ENCODE assay signal across 9 cellular contexts in the genomic region with DNA sequence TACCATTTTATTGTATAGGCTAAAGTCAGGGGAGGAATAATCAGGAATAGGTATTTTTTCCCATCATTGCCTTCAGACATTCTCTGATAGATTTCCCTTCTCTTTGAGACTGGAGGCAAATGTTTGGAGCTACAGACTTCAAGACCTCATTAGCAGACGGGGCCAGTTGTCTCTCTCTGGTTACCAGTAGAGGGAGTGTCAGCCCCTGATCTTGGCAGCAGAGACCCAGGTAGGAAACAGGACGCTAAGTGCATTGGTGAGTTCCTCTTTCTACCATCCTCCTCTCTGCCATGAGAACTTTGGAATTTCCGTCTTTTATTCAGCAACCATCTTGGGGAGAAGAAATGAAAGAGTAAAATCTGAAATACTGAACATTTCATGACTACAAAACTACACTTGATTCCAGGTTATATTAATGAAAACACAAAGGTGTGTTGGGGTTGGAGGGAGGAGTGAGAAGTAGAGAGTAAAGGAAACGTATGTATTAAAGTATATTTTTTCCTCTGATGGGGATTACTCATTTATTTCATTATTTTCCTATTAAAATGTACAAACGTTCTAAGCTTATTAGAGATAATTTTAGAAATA.
DNase-seq lines count a peak whose midpoint lies in the region; ATAC-seq and TF ChIP-seq lines count a peak whose summit lies in the region.
"Had no signal": no experiment of that assay in that cellular context is flagged by ENCODE, and none has a peak within 500 bp of the region (broad histone marks: within the 10 kb centered on the region; RNA-seq: fewer than 3 reads in every experiment).

No MANE protein-coding gene starts in this region.

- intact Hi-C loops in psoas muscle (cut with DNase I) = no loop called here

- no peaks in the 10 kb centered on the region for H3K27me3 ChIP-seq in psoas muscle (ENCODE audit: insufficient read depth in 3 of 3, low read length in 2 of 3)

- peak; percentile 73 for ATAC-seq in GM19328 (IDR thresholded peaks at IDR 0.05; ENCODE audit: unreplicated experiment)
- ATAC-seq in HG03135 (IDR thresholded peaks at IDR 0.05; ENCODE audit: unreplicated experiment) = peak; percentile 74
- no peak for ATAC-seq in psoas muscle
- ATAC-seq in activated naive CD4-positive, alpha-beta T cell treated with anti-CD3 and anti-CD28 coated beads, Interleukin-2, amount 50 U/mL, for 72 hours = no peak

- WGBS in psoas muscle, 3 donors = 26 to 34% (median 26%) methylated on average over 5 of the region's 5 CpGs

- H3K27ac ChIP-seq in psoas muscle = no peak overlapping the region
- H3K27ac ChIP-seq: thoracic aorta had no signal

- no peaks in the 10 kb centered on the region for H3K36me3 Mint-ChIP-seq in activated naive CD4-positive, alpha-beta T cell treated with anti-CD3 and anti-CD28 coated beads, Interleukin-2, amount 50 U/mL, for 72 hours

- peak; percentile 28 for TF ChIP-seq CTCF in psoas muscle (IDR thresholded peaks at IDR 0.05)

- H3K9me3 ChIP-seq in psoas muscle = no peaks in the 10 kb centered on the region
- H3K9me3 ChIP-seq: thoracic aorta had no signal

- H3K36me3 ChIP-seq in psoas muscle (ENCODE audit: insufficient read depth in 1 of 2, low read depth in 1 of 2) = no peaks in the 10 kb centered on the region
- H3K36me3 ChIP-seq: thoracic aorta had no signal

- H3K27ac Mint-ChIP-seq in activated naive CD4-positive, alpha-beta T cell treated with anti-CD3 and anti-CD28 coated beads, Interleukin-2, amount 50 U/mL, for 72 hours = no peak overlapping the region

- no peaks in the 10 kb centered on the region for H3K9me3 Mint-ChIP-seq in activated naive CD4-positive, alpha-beta T cell treated with anti-CD3 and anti-CD28 coated beads, Interleukin-2, amount 50 U/mL, for 72 hours

- no peaks in the 10 kb centered on the region for H3K4me1 ChIP-seq in psoas muscle

- H3K4me3 ChIP-seq in psoas muscle = no peak overlapping the region
- H3K4me3 ChIP-seq: thoracic aorta had no signal

- peak; percentile 79 for DNase-seq in DMS53 (lab: John Stamatoyannopoulos, UW)
- DNase-seq in NCI-H526 treated with DMSO at 0.1 percent for 48 hours (lab: John Stamatoyannopoulos, UW) = peak; percentile 37
- DNase-seq in ecto neural progenitor cell (ENCODE audit: low spot score) = peak; percentile 56
- DNase-seq in psoas muscle = no peak
- no peak for DNase-seq in activated naive CD4-positive, alpha-beta T cell treated with anti-CD3 and anti-CD28 coated beads, Interleukin-2, amount 50 U/mL, for 72 hours (ENCODE audit: low spot score in 2 of 2)
- DNase-seq in DMS79 treated with DMSO at 0.1 percent for 48 hours (lab: John Stamatoyannopoulos, UW) = no peak

Comparison
In these comparisons a context has a peak if more than half of its experiments do, and no peak if none do; other contexts are left out.
1. DNase-seq: peak in DMS53 (single experiment), NCI-H526 treated with DMSO at 0.1 percent for 48 hours (single experiment) and ecto neural progenitor cell (single experiment); none in psoas muscle (0 of 2), activated naive CD4-positive, alpha-beta T cell treated with anti-CD3 and anti-CD28 coated beads, Interleukin-2, amount 50 U/mL, for 72 hours (0 of 2) and DMS79 treated with DMSO at 0.1 percent for 48 hours (single experiment).
2. ATAC-seq: peak in GM19328 (single experiment) and HG03135 (single experiment); none in psoas muscle (0 of 4) and activated naive CD4-positive, alpha-beta T cell treated with anti-CD3 and anti-CD28 coated beads, Interleukin-2, amount 50 U/mL, for 72 hours (0 of 2).